15 cellular contexts compared by ENCODE assay signal in the genomic region with DNA sequence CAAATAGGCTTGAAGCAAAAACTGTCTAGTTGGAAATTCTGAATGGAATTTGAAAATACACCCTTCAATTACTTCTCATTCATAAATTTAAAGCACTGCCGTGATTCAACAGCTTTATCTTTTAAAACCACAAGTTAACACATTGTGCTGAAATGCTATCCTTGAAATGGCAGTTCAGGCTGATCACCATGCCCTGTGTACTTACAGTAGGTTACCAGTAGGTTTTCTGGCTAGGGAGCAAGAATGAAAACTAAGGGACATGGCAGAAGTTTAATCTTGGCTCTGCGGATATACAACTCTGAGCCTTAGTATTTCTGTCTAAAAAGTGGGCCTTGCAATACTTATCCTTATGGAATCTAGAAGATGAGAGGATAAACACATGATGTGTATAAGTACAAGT.
A peak's percentile ranks its signal among the peaks of the same experiment; 100 is the strongest.
DNase-seq lines count a peak whose midpoint lies in the region; ATAC-seq and TF ChIP-seq lines count a peak whose summit lies in the region.
"Had no signal": no experiment of that assay in that cellular context is flagged by ENCODE, and none has a peak within 500 bp of the region (broad histone marks: within the 10 kb centered on the region; RNA-seq: fewer than 3 reads in every experiment).

No MANE protein-coding gene starts in this region.

- H3K9ac ChIP-seq in BLaER1 treated with 17β-estradiol and CSF1 and Interleukin-3, amounts not matched to agents 10 nM and 100 nM, result no peak overlapping the region

- peaks cover 83 to 100% (median 97%) of the 10 kb centered on the region in 11 experiments for H3K36me3 ChIP-seq in BLaER1 treated with 17β-estradiol and CSF1 and Interleukin-3, amounts not matched to agents 10 nM and 100 nM

- H3K9me3 ChIP-seq in BLaER1 treated with 17β-estradiol and CSF1 and Interleukin-3, amounts not matched to agents 10 nM and 100 nM (replicated peaks in 1 of 11), result no peaks in the 10 kb centered on the region

- no peaks in the 10 kb centered on the region for H3K27me3 ChIP-seq in BLaER1 treated with 17β-estradiol and CSF1 and Interleukin-3, amounts not matched to agents 10 nM and 100 nM

- peaks cover 0 to 16% (median 0%) of the 10 kb centered on the region in 11 experiments; a peak in 1 of 22 replicates for H4K20me1 ChIP-seq in BLaER1 treated with 17β-estradiol and CSF1 and Interleukin-3, amounts not matched to agents 10 nM and 100 nM

- H3K4me3 ChIP-seq in BLaER1 treated with 17β-estradiol and CSF1 and Interleukin-3, amounts not matched to agents 10 nM and 100 nM, result no peak overlapping the region
- no peak overlapping the region for H3K4me3 ChIP-seq in retinal pigment epithelial cell (ENCODE audit: low read length)

- peak overlapping the region in 10 of 11 experiments; percentile 4 to 58 (median 32); a peak in 12 of 22 replicates for H3K4me2 ChIP-seq in BLaER1 treated with 17β-estradiol and CSF1 and Interleukin-3, amounts not matched to agents 10 nM and 100 nM

- no peak for ATAC-seq in HG02610 (IDR thresholded peaks at IDR 0.05; ENCODE audit: unreplicated experiment)
- ATAC-seq: activated CD4-positive, alpha-beta T cell treated with anti-CD3 and anti-CD28 coated beads for 36 hours; naive thymus-derived CD8-positive, alpha-beta T cell had no signal

- DNase-seq in fibroblast of peridontal ligament (ENCODE audit: extremely low read depth) (peak; percentile 27), retinal pigment epithelial cell (ENCODE audit: low read depth) (no peak), Kasumi-1 (lab: John Stamatoyannopoulos, UW) (no peak), COLO829 (ENCODE audit: low spot score) (no peak), HPDE6-E6E7 (ENCODE audit: extremely low spot score) (no peak)
- DNase-seq: activated CD4-positive, alpha-beta T cell treated with anti-CD3 and anti-CD28 coated beads for 36 hours; activated naive CD4-positive, alpha-beta T cell treated with anti-CD3 and anti-CD28 coated beads, Interleukin-2, amount 50 U/mL, for 16 hours; DMS153; naive thymus-derived CD8-positive, alpha-beta T cell; NCI-H2029; stimulated activated CD4-positive, alpha-beta T cell treated with anti-CD3 and anti-CD28 coated beads, Interleukin-4, amount 100 ng/mL, for 1 hour had no signal

- no peak overlapping the region for H3K27ac ChIP-seq in BLaER1 treated with 17β-estradiol and CSF1 and Interleukin-3, amounts not matched to agents 10 nM and 100 nM
- H3K27ac ChIP-seq in angular gyrus (ENCODE audit: low read depth, low read length), result peak overlapping the region; percentile 41
- H3K27ac ChIP-seq: RWPE1 had no signal

- TF ChIP-seq CTCF in retinal pigment epithelial cell (conservative IDR thresholded peaks at IDR 0.05; ENCODE audit: low read depth, low read length), result peak; percentile 11

- H3K4me1 ChIP-seq in BLaER1 treated with 17β-estradiol and CSF1 and Interleukin-3, amounts not matched to agents 10 nM and 100 nM, result peaks cover 9 to 24% (median 15%) of the 10 kb centered on the region in 10 experiments
